Comparison of ENCODE assay signal across 18 cellular contexts in genomic region chr19:55389386-55390317, GRCh38. TPM values are rescaled to one million over a fixed set of nuclear protein-coding genes. Genes with fewer than 3 reads are reported as not detected.
DNase-seq lines count a peak whose midpoint lies in the region; ATAC-seq and TF ChIP-seq lines count a peak whose summit lies in the region.
"Had no signal": no experiment of that assay in that cellular context is flagged by ENCODE, and none has a peak within 500 bp of the region (broad histone marks: within the 10 kb centered on the region; RNA-seq: fewer than 3 reads in every experiment).

No MANE protein-coding gene starts in this region.

- H3F3A ChIP-seq in Loucy (ENCODE audit: low read depth), result no peaks in the 10 kb centered on the region
- peaks cover 75% of the 10 kb centered on the region for H3F3A ChIP-seq in neural progenitor cell (ENCODE audit: low read depth)

- H3K27me3 Mint-ChIP-seq in T-helper 2 cell treated with Interferon-gamma antibody and Interleukin-4, amounts not matched to agents 5 μg/mL and 100 μg/mL, for 36 hours (ENCODE audit: low read depth), result no peaks in the 10 kb centered on the region
- H3K27me3 Mint-ChIP-seq in brain (peaks cover 8% of the 10 kb centered on the region), neural progenitor cell (ENCODE audit: insufficient read depth, low read depth) (peaks cover 7% of the 10 kb centered on the region)

- H3K4me2 ChIP-seq in Loucy (ENCODE audit: low read depth, low read length, poor library complexity, severe bottlenecking), result peak overlapping the region; percentile 100
- no peak overlapping the region for H3K4me2 ChIP-seq in neural progenitor cell

- DNase-seq in T-helper 2 cell treated with Interferon-gamma antibody and Interleukin-4, amounts not matched to agents 5 μg/mL and 100 μg/mL, for 36 hours (ENCODE audit: low spot score), result no peak
- no peak for DNase-seq in T-helper 2 cell
- DNase-seq in neural progenitor cell (ENCODE audit: low spot score), result no peak
- no peak for DNase-seq in A172 (ENCODE audit: low spot score)
- DNase-seq: activated CD4-positive, CD25-positive, alpha-beta regulatory T cell; adrenal gland; dermis blood vessel endothelial cell; Peyer's patch; psoas muscle; stimulated activated CD4-positive, alpha-beta T cell treated with anti-CD3 and anti-CD28 coated beads, Interleukin-4, amount 100 ng/mL, for 24 hours had no signal

- peaks cover 54% of the 10 kb centered on the region for H3K36me3 Mint-ChIP-seq in T-helper 2 cell treated with Interferon-gamma antibody and Interleukin-4, amounts not matched to agents 5 μg/mL and 100 μg/mL, for 36 hours (ENCODE audit: low read depth)
- peaks cover 49% of the 10 kb centered on the region for H3K36me3 Mint-ChIP-seq in brain
- peaks cover 15% of the 10 kb centered on the region for H3K36me3 Mint-ChIP-seq in neural progenitor cell

- H3K4me3 Mint-ChIP-seq in T-helper 2 cell treated with Interferon-gamma antibody and Interleukin-4, amounts not matched to agents 5 μg/mL and 100 μg/mL, for 36 hours, result peak overlapping the region; percentile 28
- H3K4me3 Mint-ChIP-seq in brain (peak overlapping the region; percentile 19 to 85 (median 48)), neural progenitor cell (peak overlapping the region; percentile 67)

- no peaks in the 10 kb centered on the region for H3K9me3 Mint-ChIP-seq in T-helper 2 cell treated with Interferon-gamma antibody and Interleukin-4, amounts not matched to agents 5 μg/mL and 100 μg/mL, for 36 hours
- peaks cover 0 to 4% (median 0%) of the 10 kb centered on the region in 5 experiments for H3K9me3 Mint-ChIP-seq in brain
- no peaks in the 10 kb centered on the region for H3K9me3 Mint-ChIP-seq in neural progenitor cell

- H2AFZ ChIP-seq in Loucy (ENCODE audit: low read length), result no peak overlapping the region
- H2AFZ ChIP-seq in neural progenitor cell (replicated peaks), result no peak overlapping the region

- H3K4me1 ChIP-seq in Loucy (ENCODE audit: insufficient read depth, low read length, poor library complexity, severe bottlenecking) (peaks cover 34% of the 10 kb centered on the region), neural progenitor cell (peaks cover 33% of the 10 kb centered on the region)

- H3K27me3 ChIP-seq in Loucy (ENCODE audit: insufficient read depth, low read length, poor library complexity, severe bottlenecking), result no peaks in the 10 kb centered on the region
- no peaks in the 10 kb centered on the region for H3K27me3 ChIP-seq in neural progenitor cell
- H3K27me3 ChIP-seq: adrenal gland, gastroesophageal sphincter, Peyer's patch had no signal

- H3K79me2 ChIP-seq in Loucy (ENCODE audit: insufficient read depth, low read length) (peaks cover 47% of the 10 kb centered on the region), neural progenitor cell (ENCODE audit: low read depth) (peaks cover 32% of the 10 kb centered on the region)

- H3K27ac ChIP-seq in neural progenitor cell, result no peak overlapping the region
- H3K27ac ChIP-seq: Peyer's patch, psoas muscle had no signal

- H3K9me3 ChIP-seq in Loucy (ENCODE audit: insufficient read depth, low read depth, low read length) (no peaks in the 10 kb centered on the region), neural progenitor cell (ENCODE audit: low read depth) (no peaks in the 10 kb centered on the region)
- H3K9me3 ChIP-seq: adrenal gland, gastroesophageal sphincter, Peyer's patch, psoas muscle had no signal

- no peak overlapping the region for H3K27ac Mint-ChIP-seq in T-helper 2 cell treated with Interferon-gamma antibody and Interleukin-4, amounts not matched to agents 5 μg/mL and 100 μg/mL, for 36 hours
- peak overlapping the region in 4 of 5 experiments; percentile 50 to 69 (median 59) for H3K27ac Mint-ChIP-seq in brain
- H3K27ac Mint-ChIP-seq in neural progenitor cell, result peak overlapping the region; percentile 88

- peaks cover 23% of the 10 kb centered on the region; the same call in 1 of the 2 replicates for H3K36me3 ChIP-seq in Loucy (ENCODE audit: insufficient read depth, low read length)
- H3K36me3 ChIP-seq in neural progenitor cell, result no peaks in the 10 kb centered on the region

- H3K9ac ChIP-seq in Loucy (ENCODE audit: low read depth, low read length, poor library complexity, severe bottlenecking) (no peak overlapping the region), neural progenitor cell (no peak overlapping the region)

- peaks cover 25% of the 10 kb centered on the region for H3K4me1 Mint-ChIP-seq in T-helper 2 cell treated with Interferon-gamma antibody and Interleukin-4, amounts not matched to agents 5 μg/mL and 100 μg/mL, for 36 hours (ENCODE audit: low read depth)
- H3K4me1 Mint-ChIP-seq in brain (peaks cover 76% of the 10 kb centered on the region), neural progenitor cell (peaks cover 52% of the 10 kb centered on the region)

- H3K4me3 ChIP-seq in Loucy (ENCODE audit: low read length, poor library complexity, severe bottlenecking), result peak overlapping the region; percentile 100
- no peak overlapping the region for H3K4me3 ChIP-seq in neural progenitor cell
- H3K4me3 ChIP-seq: adrenal gland, gastroesophageal sphincter, Peyer's patch, psoas muscle had no signal

- H3K9me2 ChIP-seq in Loucy (replicated peaks; ENCODE audit: low read depth, low read length), result no peaks in the 10 kb centered on the region

- H4K20me1 ChIP-seq in Loucy (ENCODE audit: insufficient read depth, low read length, poor library complexity, severe bottlenecking), result peaks cover 58% of the 10 kb centered on the region
- H4K20me1 ChIP-seq in neural progenitor cell (ENCODE audit: low read depth), result peaks cover 75% of the 10 kb centered on the region

- ATAC-seq in HG02798 (IDR thresholded peaks at IDR 0.05; ENCODE audit: poor library complexity, unreplicated experiment) (no peak), GM21786 (IDR thresholded peaks at IDR 0.05; ENCODE audit: unreplicated experiment) (no peak)
- ATAC-seq: gastroesophageal sphincter, psoas muscle had no signal

- TF ChIP-seq CTCF in Loucy (conservative IDR thresholded peaks at IDR 0.05; ENCODE audit: low read length), result no peak
- no peak for TF ChIP-seq CTCF in brain (conservative IDR thresholded peaks at IDR 0.05)
- TF ChIP-seq CTCF in neural progenitor cell (IDR thresholded peaks at IDR 0.05), result no peak

RNA-seq across cellular contexts. Expression of gene RPL28, which starts 3.9 kb away (rescaled TPM):
- polyA plus RNA-seq in brain (ENCODE audit: insufficient read depth, low read depth, low replicate concordance), result 2,617 TPM
- 1,017 and 1,124 TPM in 2 replicates for total RNA-seq in neural progenitor cell (ENCODE audit: low replicate concordance)
- total RNA-seq in A172 (2014; rRNA removed; shearing (Covaris generic)), result 453 and 647 TPM in 2 replicates

RNA-seq across cellular contexts. Expression of gene TMEM238, which starts 5.6 kb away (rescaled TPM):
- polyA plus RNA-seq in brain (ENCODE audit: insufficient read depth, low read depth, low replicate concordance), result 2.9 TPM
- 0.15 TPM in 1 of 2 replicates, not detected in the other for total RNA-seq in neural progenitor cell (ENCODE audit: low replicate concordance)
- total RNA-seq in A172 (2014; rRNA removed; shearing (Covaris generic)), result 1.2 TPM in 1 of 2 replicates, not detected in the other
- total RNA-seq: LHCN-M2 had no signal

RNA-seq across cellular contexts. Expression of gene TMEM190, which starts 13.0 kb away (rescaled TPM):
- not detected for polyA plus RNA-seq in brain (ENCODE audit: insufficient read depth, low read depth, low replicate concordance)
- total RNA-seq in neural progenitor cell (ENCODE audit: low replicate concordance), result not detected in 2 replicates
- total RNA-seq in A172 (2014; rRNA removed; shearing (Covaris generic)), result not detected in 2 replicates
- total RNA-seq: dermis blood vessel endothelial cell, gastroesophageal sphincter, LHCN-M2, liver, Peyer's patch, psoas muscle, subcutaneous adipose tissue had no signal
- polyA plus RNA-seq: liver, psoas muscle had no signal

RNA-seq across cellular contexts. Expression of gene UBE2S, which starts 17.9 kb away (rescaled TPM):
- 222 TPM for polyA plus RNA-seq in brain (ENCODE audit: insufficient read depth, low read depth, low replicate concordance)
- total RNA-seq in neural progenitor cell (ENCODE audit: low replicate concordance), result 118 and 159 TPM in 2 replicates
- 272 and 464 TPM in 2 replicates for total RNA-seq in A172 (2014; rRNA removed; shearing (Covaris generic))

RNA-seq across cellular contexts. Expression of gene IL11, which starts 19.4 kb away (rescaled TPM):
- 0.41 TPM for polyA plus RNA-seq in brain (ENCODE audit: insufficient read depth, low read depth, low replicate concordance)
- total RNA-seq in neural progenitor cell (ENCODE audit: low replicate concordance), result 0.06 and 0.62 TPM in 2 replicates
- 8.4 and 9.4 TPM in 2 replicates for total RNA-seq in A172 (2014; rRNA removed; shearing (Covaris generic))
- total RNA-seq: liver, Peyer's patch, psoas muscle, subcutaneous adipose tissue had no signal
- polyA plus RNA-seq: liver had no signal
